8 cellular contexts compared by ENCODE assay signal in the genomic region with DNA sequence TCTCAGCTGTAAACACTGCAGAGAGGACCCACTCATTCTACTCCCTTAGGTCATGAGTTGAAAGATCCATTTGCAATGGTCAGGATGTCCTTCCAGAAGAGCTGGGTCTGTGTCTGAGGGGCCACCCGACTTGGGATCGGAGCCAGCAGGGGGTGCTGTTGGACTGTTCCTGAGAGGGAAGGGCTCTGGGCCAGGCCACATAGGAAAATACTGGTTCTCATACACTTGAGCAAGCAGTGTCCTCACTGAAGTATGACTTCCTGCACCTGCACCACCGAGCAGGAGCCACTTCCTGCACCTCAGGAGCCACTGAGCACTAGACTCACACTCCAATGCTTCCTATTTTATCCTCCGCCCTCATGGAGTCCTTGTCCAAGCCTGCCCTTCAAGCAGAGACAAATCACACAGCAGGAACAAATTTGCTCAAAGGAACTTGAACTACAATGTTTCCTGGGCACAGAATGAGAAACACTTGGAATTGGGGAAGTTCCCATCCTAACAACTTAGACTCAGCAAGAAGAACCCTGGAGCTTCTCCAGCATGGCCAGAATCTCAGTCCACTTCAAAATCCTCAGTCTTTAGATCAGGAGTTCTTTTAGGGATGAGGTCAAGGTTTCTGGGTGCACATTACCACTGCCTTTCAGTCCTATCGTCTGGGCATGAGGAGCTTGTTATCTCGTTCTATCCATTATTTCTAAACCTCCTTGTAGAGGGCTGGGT. TPM values are rescaled to one million over a fixed set of nuclear protein-coding genes. Genes with fewer than 3 reads are reported as not detected.
DNase-seq lines count a peak whose midpoint lies in the region; ATAC-seq and TF ChIP-seq lines count a peak whose summit lies in the region.

No MANE protein-coding gene starts in this region.

- H3K27me3 ChIP-seq in RWPE2 (ENCODE audit: insufficient read depth, poor library complexity, severe bottlenecking) = no peaks in the 10 kb centered on the region

- peak; percentile 79 for TF ChIP-seq CTCF in RWPE2 (IDR thresholded peaks at IDR 0.05; ENCODE audit: poor library complexity, severe bottlenecking)
- peak; percentile 65 for TF ChIP-seq CTCF in glutamatergic neuron (IDR thresholded peaks at IDR 0.05; ENCODE audit: partially characterized antibody, unreplicated experiment)

- H3K4me1 ChIP-seq in RWPE2 (ENCODE audit: insufficient read depth, poor library complexity, severe bottlenecking) = peaks cover 13% of the 10 kb centered on the region

- H3K9me3 Mint-ChIP-seq in activated T-helper 2 cell treated with anti-CD3 and anti-CD28 coated beads, Interferon-gamma antibody, Interleukin-2, Interleukin-4, amounts not matched to agents 10 μg/mL and 5 μg/mL and 100 μg/mL, durations not matched to agents 14 hours and 24 hours and 36 hours = no peaks in the 10 kb centered on the region
- H3K9me3 Mint-ChIP-seq in glutamatergic neuron (ENCODE audit: unreplicated experiment) = peaks cover 2% of the 10 kb centered on the region

- H3K27ac ChIP-seq in RWPE2 (ENCODE audit: poor library complexity, severe bottlenecking) = no peak overlapping the region

- intact Hi-C loops in activated T-helper 2 cell treated with anti-CD3 and anti-CD28 coated beads, Interferon-gamma antibody, Interleukin-2, Interleukin-4, amounts not matched to agents 10 μg/mL and 5 μg/mL and 100 μg/mL, durations not matched to agents 14 hours and 24 hours and 36 hours (cut with micrococcal nuclease) = loop anchor here (1.0 kb wide), 1 partner anchor 27 kb away; no protein-coding TSS in a partner anchor
- intact Hi-C loops in sciatic nerve (cut with DNase I) = no loop called here

- peak overlapping the region; percentile 74 for H3K27ac Mint-ChIP-seq in activated T-helper 2 cell treated with anti-CD3 and anti-CD28 coated beads, Interferon-gamma antibody, Interleukin-2, Interleukin-4, amounts not matched to agents 10 μg/mL and 5 μg/mL and 100 μg/mL, durations not matched to agents 14 hours and 24 hours and 36 hours
- no peak overlapping the region for H3K27ac Mint-ChIP-seq in glutamatergic neuron (ENCODE audit: unreplicated experiment)

- DNase-seq in EL (peak; percentile 63), KBM-7 (peak; percentile 82), RWPE2 (ENCODE audit: low spot score) (no peak), glutamatergic neuron (peak; percentile 82), sciatic nerve (ENCODE audit: low spot score) (peak; percentile 82), NCI-H446 treated with DMSO at 0.1 percent for 48 hours (lab: John Stamatoyannopoulos, UW) (no peak)
- peak; percentile 76 for DNase-seq in activated T-helper 2 cell treated with anti-CD3 and anti-CD28 coated beads, Interferon-gamma antibody, Interleukin-2, Interleukin-4, amounts not matched to agents 10 μg/mL and 5 μg/mL and 100 μg/mL, durations not matched to agents 14 hours and 24 hours and 36 hours (ENCODE audit: low spot score)

- H3K4me3 ChIP-seq in RWPE2 (ENCODE audit: severe bottlenecking) = no peak overlapping the region

- no peaks in the 10 kb centered on the region for H3K36me3 ChIP-seq in RWPE2 (ENCODE audit: low read depth)

- H3K36me3 Mint-ChIP-seq in activated T-helper 2 cell treated with anti-CD3 and anti-CD28 coated beads, Interferon-gamma antibody, Interleukin-2, Interleukin-4, amounts not matched to agents 10 μg/mL and 5 μg/mL and 100 μg/mL, durations not matched to agents 14 hours and 24 hours and 36 hours (ENCODE audit: low read depth) = no peaks in the 10 kb centered on the region
- no peaks in the 10 kb centered on the region for H3K36me3 Mint-ChIP-seq in glutamatergic neuron (ENCODE audit: unreplicated experiment)

- H3K4me3 Mint-ChIP-seq in activated T-helper 2 cell treated with anti-CD3 and anti-CD28 coated beads, Interferon-gamma antibody, Interleukin-2, Interleukin-4, amounts not matched to agents 10 μg/mL and 5 μg/mL and 100 μg/mL, durations not matched to agents 14 hours and 24 hours and 36 hours (ENCODE audit: low read depth) = peak overlapping the region; percentile 38
- no peak overlapping the region for H3K4me3 Mint-ChIP-seq in glutamatergic neuron (ENCODE audit: unreplicated experiment)

- peaks cover 33% of the 10 kb centered on the region for H3K4me1 Mint-ChIP-seq in activated T-helper 2 cell treated with anti-CD3 and anti-CD28 coated beads, Interferon-gamma antibody, Interleukin-2, Interleukin-4, amounts not matched to agents 10 μg/mL and 5 μg/mL and 100 μg/mL, durations not matched to agents 14 hours and 24 hours and 36 hours (ENCODE audit: low read depth)
- no peaks in the 10 kb centered on the region for H3K4me1 Mint-ChIP-seq in glutamatergic neuron (ENCODE audit: low read depth, unreplicated experiment)

- ATAC-seq in GM21717 (IDR thresholded peaks at IDR 0.05; ENCODE audit: unreplicated experiment) = peak; percentile 72
- ATAC-seq in RWPE2 (ENCODE audit: low read depth) = peak; percentile 68
- peak; percentile 69 for ATAC-seq in sciatic nerve

- H3K9me3 ChIP-seq in RWPE2 (ENCODE audit: severe bottlenecking) = no peaks in the 10 kb centered on the region

- in situ Hi-C loops in KBM-7 (cut with MboI; ENCODE audit: low pct_unique_long_range_greater_than_20kb, low sequenced_read_pairs) = no loop called here

- peaks cover 7% of the 10 kb centered on the region for H3K27me3 Mint-ChIP-seq in activated T-helper 2 cell treated with anti-CD3 and anti-CD28 coated beads, Interferon-gamma antibody, Interleukin-2, Interleukin-4, amounts not matched to agents 10 μg/mL and 5 μg/mL and 100 μg/mL, durations not matched to agents 14 hours and 24 hours and 36 hours (ENCODE audit: low read depth)
- H3K27me3 Mint-ChIP-seq in glutamatergic neuron (ENCODE audit: unreplicated experiment) = peaks cover 11% of the 10 kb centered on the region

RNA-seq across cellular contexts. Expression of a gene that starts 36.6 kb away (rescaled TPM):
- not detected in 2 replicates for total RNA-seq in activated T-helper 2 cell treated with anti-CD3 and anti-CD28 coated beads, Interferon-gamma antibody, Interleukin-2, Interleukin-4, amounts not matched to agents 10 μg/mL and 5 μg/mL and 100 μg/mL, durations not matched to agents 14 hours and 24 hours and 36 hours
- total RNA-seq in glutamatergic neuron (ENCODE audit: unreplicated experiment) (not detected), sciatic nerve (not detected)

Comparison
In these comparisons a context has a peak if more than half of its experiments do, and no peak if none do; other contexts are left out.
1. DNase-seq: peak in EL (single experiment), KBM-7 (single experiment), activated T-helper 2 cell treated with anti-CD3 and anti-CD28 coated beads, Interferon-gamma antibody, Interleukin-2, Interleukin-4, amounts not matched to agents 10 μg/mL and 5 μg/mL and 100 μg/mL, durations not matched to agents 14 hours and 24 hours and 36 hours (single experiment), glutamatergic neuron (single experiment) and sciatic nerve (single experiment); none in RWPE2 (single experiment) and NCI-H446 treated with DMSO at 0.1 percent for 48 hours (single experiment).
2. Peak in every context shown above with its lines, with median percentiles within 50 percentile points of each other: ATAC-seq.